Comparison of ENCODE assay signal across 22 cellular contexts in genomic region chr3:66819993-66820501, GRCh38.
DNase-seq lines count a peak whose midpoint lies in the region; ATAC-seq lines count a peak whose summit lies in the region.
"Had no signal": no experiment of that assay in that cellular context is flagged by ENCODE, and none has a peak within 500 bp of the region (broad histone marks: within the 10 kb centered on the region; RNA-seq: fewer than 3 reads in every experiment).

No MANE protein-coding gene starts in this region.

- no peaks in the 10 kb centered on the region for H3K27me3 ChIP-seq in neuronal stem cell (ENCODE audit: control insufficient read depth in 3 of 3, insufficient read depth in 3 of 3, low read depth in 1 of 3, low read length in 3 of 3)
- H3K27me3 ChIP-seq: BLaER1, gastrocnemius medialis, MG63 had no signal

- H3K27ac ChIP-seq in neuronal stem cell (replicated peaks; ENCODE audit: low read length) = no peak overlapping the region
- H3K27ac ChIP-seq: BLaER1, gastrocnemius medialis had no signal

- no peak overlapping the region for H4K91ac ChIP-seq in neuronal stem cell (ENCODE audit: low read depth, low read length, poor library complexity)

- no CpG with 5 or more reads among the region's 3 CpGs for WGBS in neuronal stem cell (ENCODE audit: extremely low coverage in 2 of 2, insufficient read length in 2 of 2, insufficient replicate concordance in 1 of 2), 2 donors

- H3K9ac ChIP-seq in neuronal stem cell (ENCODE audit: low read depth, low read length, poor library complexity) = no peak overlapping the region
- H3K9ac ChIP-seq: BLaER1 had no signal

- no peak overlapping the region for H2BK120ac ChIP-seq in neuronal stem cell (ENCODE audit: low read depth, low read length)

- no peak overlapping the region for H2BK12ac ChIP-seq in neuronal stem cell (ENCODE audit: low read length)

- H2BK5ac ChIP-seq in neuronal stem cell (ENCODE audit: low read length) = no peak overlapping the region

- intact Hi-C loops in Right ventricle myocardium inferior (cut with DNase I) = loop anchor here (5.0 kb wide), 1 partner anchor 318 kb away; the partner anchor contains the start of gene LRIG1

- H3K9me3 ChIP-seq in neuronal stem cell (replicated peaks in 1 of 2; ENCODE audit: control insufficient read depth in 2 of 2, insufficient read depth in 1 of 2, low read depth in 1 of 2, low read length in 2 of 2) = no peaks in the 10 kb centered on the region
- H3K9me3 ChIP-seq: BLaER1, gastrocnemius medialis, MG63, mucosa of descending colon had no signal

- H3K14ac ChIP-seq in neuronal stem cell (ENCODE audit: low read length) = no peak overlapping the region

- no peak overlapping the region for H3K23ac ChIP-seq in neuronal stem cell (ENCODE audit: low read depth, low read length, poor library complexity)

- H3K4ac ChIP-seq in neuronal stem cell (ENCODE audit: low read length) = no peak overlapping the region

- H3K36me3 ChIP-seq in neuronal stem cell (replicated peaks in 1 of 2; ENCODE audit: control insufficient read depth in 2 of 2, insufficient read depth in 2 of 2, low read length in 2 of 2) = no peaks in the 10 kb centered on the region
- H3K36me3 ChIP-seq: BLaER1, gastrocnemius medialis, MG63 had no signal

- H3K79me1 ChIP-seq in neuronal stem cell (ENCODE audit: low read depth, low read length) = no peaks in the 10 kb centered on the region

- peaks cover 8 to 15% of the 10 kb centered on the region in 2 donors for H3K4me1 ChIP-seq in neuronal stem cell (ENCODE audit: control insufficient read depth in 2 of 2, insufficient read depth in 1 of 2, low read depth in 1 of 2, low read length in 2 of 2)

- peak; percentile 89 for DNase-seq in Ammon's horn (ENCODE audit: low spot score)
- peak in 33 of 58 donors; percentile 6 to 81 (median 30) for DNase-seq in anterior cingulate cortex (lab: John Stamatoyannopoulos, UW)
- DNase-seq in hippocampal formation (lab: John Stamatoyannopoulos, UW) = peak; percentile 56 to 93
- DNase-seq in neuronal stem cell (ENCODE audit: low spot score) = no peak
- DNase-seq in NCI-H345 (lab: John Stamatoyannopoulos, UW) = no peak
- no peak for DNase-seq in Right ventricle myocardium inferior (ENCODE audit: missing footprints)
- DNase-seq in stimulated activated CD4-positive, alpha-beta T cell treated with anti-CD3 and anti-CD28 coated beads, Interleukin-1b, Interleukin-23, amount 100 ng/mL, for 48 hours = no peak
- DNase-seq: activated CD4-positive, alpha-beta T cell treated with anti-CD3 and anti-CD28 coated beads for 4 hours; activated naive CD8-positive, alpha-beta T cell treated with anti-CD3 and anti-CD28 coated beads, Interleukin-2, amount 10 ng/mL, durations not matched to agents 7 days and 5 days; dermis blood vessel endothelial cell; erythroblast; gastrocnemius medialis; IMR-90; MG63; mucosa of descending colon; NCI-H1417 treated with DMSO at 0.1 percent for 48 hours; NCI-H2171 treated with DMSO at 0.1 percent for 48 hours; NCI-H69; stimulated activated CD4-positive, alpha-beta T cell treated with anti-CD3 and anti-CD28 coated beads, Interleukin-12 subunit alpha, Interleukin-12 subunit beta, amount 100 ng/mL, for 4 hours; SW 1271 had no signal

- H2AK5ac ChIP-seq in neuronal stem cell (ENCODE audit: low read depth, low read length) = no peak overlapping the region

- ATAC-seq in GM21717 (IDR thresholded peaks at IDR 0.05; ENCODE audit: unreplicated experiment) (no peak), Right ventricle myocardium inferior (no peak)
- ATAC-seq: gastrocnemius medialis, mucosa of descending colon had no signal

- H2AFZ ChIP-seq in neuronal stem cell (ENCODE audit: low read length) = peak overlapping the region; percentile 4

- no peak overlapping the region for H2BK15ac ChIP-seq in neuronal stem cell (ENCODE audit: low read length)

- H3K18ac ChIP-seq in neuronal stem cell (ENCODE audit: low read length) = no peak overlapping the region

- H3K4me3 ChIP-seq in neuronal stem cell (ENCODE audit: low read length in 2 of 2) = no peak overlapping the region
- H3K4me3 ChIP-seq: BLaER1, gastrocnemius medialis, MG63, mucosa of descending colon had no signal

- no peak overlapping the region for H3K4me2 ChIP-seq in neuronal stem cell (ENCODE audit: insufficient read depth, low read length, poor library complexity, severe bottlenecking)
- H3K4me2 ChIP-seq: BLaER1 had no signal

- no peak overlapping the region for H4K8ac ChIP-seq in neuronal stem cell (ENCODE audit: low read depth, low read length)

Comparison
In these comparisons a context has a peak if more than half of its experiments do, and no peak if none do; other contexts are left out.
1. DNase-seq: peak in Ammon's horn (single experiment), anterior cingulate cortex (33 of 58) and hippocampal formation (2 of 2); none in neuronal stem cell (single experiment), NCI-H345 (single experiment), Right ventricle myocardium inferior (single experiment) and stimulated activated CD4-positive, alpha-beta T cell treated with anti-CD3 and anti-CD28 coated beads, Interleukin-1b, Interleukin-23, amount 100 ng/mL, for 48 hours (single experiment).